In genomic region chr5:55232194-55232984, GRCh38 we compare ENCODE assay signal across 8 cellular contexts. TPM values are rescaled to one million over a fixed set of nuclear protein-coding genes. Genes with fewer than 3 reads are reported as not detected.
DNase-seq lines count a peak whose midpoint lies in the region; TF ChIP-seq lines count a peak whose summit lies in the region.

No MANE protein-coding gene starts in this region.

- H3K27me3 ChIP-seq in HL-60 (ENCODE audit: insufficient read depth, poor library complexity, severe bottlenecking) (peaks cover 35% of the 10 kb centered on the region), osteoblast (ENCODE audit: insufficient read depth, low read length) (peaks cover 58% of the 10 kb centered on the region)

- H3K79me2 ChIP-seq in osteoblast (ENCODE audit: insufficient read depth, low read length), result no peaks in the 10 kb centered on the region

- CTCF ChIA-PET in activated CD4-positive, alpha-beta memory T cell treated with anti-CD3 and anti-CD28 coated beads for 36 hours (lab: Charles Lee), result interaction anchor here (0.6 to 3.4 kb wide), 5 partner anchors 7 to 75 kb away, joined by 3 to 22 read pairs (median 4); partner anchors contain the start of genes CDC20B, DHX29 and MTREX

- H3K27ac ChIP-seq in HL-60 (replicated peaks), result no peak overlapping the region
- H3K27ac ChIP-seq in osteoblast (ENCODE audit: low read depth, low read length), result no peak overlapping the region

- no peaks in the 10 kb centered on the region for H3K36me3 Mint-ChIP-seq in activated CD4-positive, alpha-beta memory T cell treated with anti-CD3 and anti-CD28 coated beads for 36 hours

- no peak for TF ChIP-seq CTCF in HL-60 (IDR thresholded peaks at IDR 0.05; ENCODE audit: insufficient read depth, low read length)
- TF ChIP-seq CTCF in fibroblast of the aortic adventitia (IDR thresholded peaks at IDR 0.05; ENCODE audit: insufficient read depth, low read length), result no peak
- TF ChIP-seq CTCF in osteoblast (IDR thresholded peaks at IDR 0.05; ENCODE audit: extremely low read depth, low read depth, low read length), result no peak

- POLR2A ChIA-PET in activated CD4-positive, alpha-beta memory T cell treated with anti-CD3 and anti-CD28 coated beads for 36 hours (lab: Charles Lee), result interaction anchor here (1.9 kb wide), 1 partner anchor 9 kb away, joined by 4 read pairs; no protein-coding TSS in a partner anchor

- H3K4me2 ChIP-seq in osteoblast (ENCODE audit: insufficient read depth, low read length), result peak overlapping the region; percentile 91

- H3K9me3 ChIP-seq in osteoblast (ENCODE audit: low read depth, low read length), result no peaks in the 10 kb centered on the region

- peak overlapping the region; percentile 69 for H3K4me3 Mint-ChIP-seq in activated CD4-positive, alpha-beta memory T cell treated with anti-CD3 and anti-CD28 coated beads for 36 hours

- peaks cover 75% of the 10 kb centered on the region for H3K27me3 Mint-ChIP-seq in activated CD4-positive, alpha-beta memory T cell treated with anti-CD3 and anti-CD28 coated beads for 36 hours

- DNase-seq in NCI-H1417 (lab: John Stamatoyannopoulos, UW), result peak; percentile 61 to 69 (median 63)
- DNase-seq in NCI-H1417 treated with DMSO at 0.1 percent for 48 hours (lab: John Stamatoyannopoulos, UW), result no peak
- no peak for DNase-seq in HL-60 (ENCODE audit: low read depth in 1 of 2, low spot score in 1 of 2)
- no peak for DNase-seq in activated CD4-positive, alpha-beta memory T cell treated with anti-CD3 and anti-CD28 coated beads for 36 hours
- peak; percentile 11 for DNase-seq in fibroblast of the aortic adventitia (ENCODE audit: low read depth)
- DNase-seq in osteoblast (ENCODE audit: insufficient read length, low spot score, missing footprints), result peak; percentile 92
- DNase-seq in AG08395 (ENCODE audit: low spot score), result no peak
- no peak for DNase-seq in NCI-H1436 treated with DMSO at 0.1 percent for 48 hours (lab: John Stamatoyannopoulos, UW)

- peaks cover 21% of the 10 kb centered on the region for H3K4me1 ChIP-seq in osteoblast (ENCODE audit: insufficient read depth, low read length)

- peak overlapping the region; percentile 47 for H3K4me3 ChIP-seq in HL-60 (replicated peaks; ENCODE audit: insufficient read depth, low read length)
- peak overlapping the region; percentile 65 for H3K4me3 ChIP-seq in fibroblast of the aortic adventitia (ENCODE audit: low read depth, low read length)
- peak overlapping the region; percentile 78 for H3K4me3 ChIP-seq in osteoblast (ENCODE audit: insufficient read depth, low read length)

- H2AFZ ChIP-seq in osteoblast (ENCODE audit: low read length), result peak overlapping the region; percentile 75

- no peaks in the 10 kb centered on the region for H3K9me3 Mint-ChIP-seq in activated CD4-positive, alpha-beta memory T cell treated with anti-CD3 and anti-CD28 coated beads for 36 hours

- no peaks in the 10 kb centered on the region for H4K20me1 ChIP-seq in osteoblast (ENCODE audit: insufficient read depth, low read length)

- peaks cover 37% of the 10 kb centered on the region for H3K4me1 Mint-ChIP-seq in activated CD4-positive, alpha-beta memory T cell treated with anti-CD3 and anti-CD28 coated beads for 36 hours (ENCODE audit: low read depth)

- intact Hi-C loops in activated CD4-positive, alpha-beta memory T cell treated with anti-CD3 and anti-CD28 coated beads for 36 hours (cut with micrococcal nuclease), result no loop called here

- H3K36me3 ChIP-seq in osteoblast (ENCODE audit: insufficient read depth, low read length), result no peaks in the 10 kb centered on the region

- no peak overlapping the region for H3K27ac Mint-ChIP-seq in activated CD4-positive, alpha-beta memory T cell treated with anti-CD3 and anti-CD28 coated beads for 36 hours

RNA-seq across cellular contexts. Expression of gene CCNO, which starts 1.0 kb away (rescaled TPM):
- not detected for total RNA-seq in activated CD4-positive, alpha-beta memory T cell treated with anti-CD3 and anti-CD28 coated beads for 36 hours
- total RNA-seq in fibroblast of the aortic adventitia (ENCODE audit: low replicate concordance), result 0.18 TPM in 1 of 2 replicates, not detected in the other
- total RNA-seq in osteoblast, result 1.4 and 2.1 TPM in 2 replicates

RNA-seq across cellular contexts. Expression of gene MCIDAS, which starts 5.3 kb away (rescaled TPM):
- total RNA-seq in activated CD4-positive, alpha-beta memory T cell treated with anti-CD3 and anti-CD28 coated beads for 36 hours, result not detected
- total RNA-seq in fibroblast of the aortic adventitia (ENCODE audit: low replicate concordance) (not detected in 2 replicates), osteoblast (under 0.01 and 0.29 TPM in 2 replicates)

RNA-seq across cellular contexts. Expression of gene CDC20B, which starts 59.4 kb away (rescaled TPM):
- not detected for total RNA-seq in activated CD4-positive, alpha-beta memory T cell treated with anti-CD3 and anti-CD28 coated beads for 36 hours
- total RNA-seq in fibroblast of the aortic adventitia (ENCODE audit: low replicate concordance) (not detected in 2 replicates), osteoblast (not detected in 2 replicates)

Comparison
In these comparisons a context has a peak if more than half of its experiments do, and no peak if none do; other contexts are left out.
1. DNase-seq: peak in NCI-H1417 (3 of 3), fibroblast of the aortic adventitia (single experiment) and osteoblast (single experiment); none in NCI-H1417 treated with DMSO at 0.1 percent for 48 hours (single experiment), HL-60 (0 of 2), activated CD4-positive, alpha-beta memory T cell treated with anti-CD3 and anti-CD28 coated beads for 36 hours (single experiment), AG08395 (single experiment) and NCI-H1436 treated with DMSO at 0.1 percent for 48 hours (single experiment).
2. Peak in every context shown above with its lines, with median percentiles within 50 percentile points of each other: H3K4me3 ChIP-seq.